8 cellular contexts compared by ENCODE assay signal in genomic region chr1:155044812-155045690, GRCh38. TPM values are rescaled to one million over a fixed set of nuclear protein-coding genes. Genes with fewer than 3 reads are reported as not detected.
DNase-seq lines count a peak whose midpoint lies in the region; ATAC-seq, FAIRE-seq and TF ChIP-seq lines count a peak whose summit lies in the region.

No MANE protein-coding gene starts in this region.

- intact Hi-C loops in endothelial cell of umbilical vein (cut with micrococcal nuclease): loop anchor here (1.0 to 2.0 kb wide), 4 partner anchors 16 to 122 kb away; partner anchors contain the start of gene ZBTB7B

- H3K27me3 Mint-ChIP-seq in activated CD8-positive, alpha-beta T cell treated with anti-CD3 and anti-CD28 coated beads, Interleukin-2, amount 10 ng/mL, durations not matched to agents 7 days and 5 days (ENCODE audit: low read depth): peaks cover 6% of the 10 kb centered on the region

- peak overlapping the region; percentile 82 for H2AFZ ChIP-seq in endothelial cell of umbilical vein (ENCODE audit: low read depth, low read length)

- no peak overlapping the region for H3K4me3 Mint-ChIP-seq in activated CD8-positive, alpha-beta T cell treated with anti-CD3 and anti-CD28 coated beads, Interleukin-2, amount 10 ng/mL, durations not matched to agents 7 days and 5 days

- H3K9me3 ChIP-seq in endothelial cell of umbilical vein (replicated peaks; ENCODE audit: control insufficient read depth, insufficient read depth, low read length): no peaks in the 10 kb centered on the region

- ATAC-seq in activated CD8-positive, alpha-beta T cell treated with anti-CD3 and anti-CD28 coated beads, Interleukin-2, amount 10 ng/mL, durations not matched to agents 7 days and 5 days: peak; percentile 96
- ATAC-seq in HG03108 (IDR thresholded peaks at IDR 0.05; ENCODE audit: unreplicated experiment): no peak

- DNase-seq in C1 segment of cervical spinal cord (lab: John Stamatoyannopoulos, UW) (peak in 10 of 14 donors; percentile 14 to 72 (median 43)), H54 (ENCODE audit: insufficient read length, low spot score) (peak; percentile 90), NCI-H774 (lab: John Stamatoyannopoulos, UW) (peak; percentile 70), endothelial cell of umbilical vein (ENCODE audit: low read depth, low spot score) (peak; percentile 79), midbrain (lab: John Stamatoyannopoulos, UW) (peak; percentile 79), superior temporal gyrus (ENCODE audit: extremely low spot score) (peak; percentile 88)
- DNase-seq in activated CD8-positive, alpha-beta T cell treated with anti-CD3 and anti-CD28 coated beads, Interleukin-2, amount 10 ng/mL, durations not matched to agents 7 days and 5 days: peak; percentile 81

- peak overlapping the region; percentile 47 for H3K27ac Mint-ChIP-seq in activated CD8-positive, alpha-beta T cell treated with anti-CD3 and anti-CD28 coated beads, Interleukin-2, amount 10 ng/mL, durations not matched to agents 7 days and 5 days

- no TSS peak for BruUV-seq in endothelial cell of umbilical vein (replicated peaks; lab: Mats Ljungman, UMichigan)

- FAIRE-seq in H54 (lab: Jason Lieb, UNC) (no peak), endothelial cell of umbilical vein (lab: Jason Lieb, UNC) (peak; percentile 98)

- H3K9ac ChIP-seq in endothelial cell of umbilical vein (replicated peaks; ENCODE audit: extremely low read depth, insufficient read depth, low read length): no peak overlapping the region

- H3K9me1 ChIP-seq in endothelial cell of umbilical vein (replicated peaks; ENCODE audit: control insufficient read depth, extremely low read depth, insufficient read depth, low read length): no peaks in the 10 kb centered on the region

- H3K27me3 ChIP-seq in endothelial cell of umbilical vein (ENCODE audit: control insufficient read depth in 2 of 2, insufficient read depth in 2 of 2, low read length in 2 of 2): no peaks in the 10 kb centered on the region

- no peak overlapping the region for H3K4me2 ChIP-seq in endothelial cell of umbilical vein (ENCODE audit: insufficient read depth, low read length)

- dilution Hi-C loops in endothelial cell of umbilical vein (cut with MboI; ENCODE audit: extremely low pct_ligation_motif_present, low sequenced_read_pairs): no loop called here

- CTCF ChIA-PET in activated CD8-positive, alpha-beta T cell treated with anti-CD3 and anti-CD28 coated beads, Interleukin-2, amount 10 ng/mL, durations not matched to agents 7 days and 5 days (lab: Charles Lee): interaction anchor here (0.9 to 12.9 kb wide), 18 partner anchors 11 to 926 kb away, joined by 3 to 205 read pairs (median 6); partner anchors contain the start of genes ADAM15, DCST1, DCST2 and EFNA4
- CTCF ChIA-PET in endothelial cell of umbilical vein (lab: Charles Lee): interaction anchor here (0.5 to 4.5 kb wide), 32 partner anchors 9 to 128 kb away, joined by 3 to 67 read pairs (median 4); partner anchors contain the start of genes DCST1, DCST2, EFNA3 and EFNA4

- H4K20me1 ChIP-seq in endothelial cell of umbilical vein (replicated peaks; ENCODE audit: control insufficient read depth, extremely low read depth, insufficient read depth, low read length): no peaks in the 10 kb centered on the region

- TF ChIP-seq POLR2A in H54 (IDR thresholded peaks at IDR 0.05; ENCODE audit: low read depth, low read length): no peak
- no peak for TF ChIP-seq POLR2A in endothelial cell of umbilical vein (IDR thresholded peaks at IDR 0.05; ENCODE audit: low read depth, low read length)

- H3K36me3 ChIP-seq in endothelial cell of umbilical vein (ENCODE audit: control insufficient read depth in 2 of 2, extremely low read depth in 1 of 2, insufficient read depth in 2 of 2, low read length in 2 of 2): no peaks in the 10 kb centered on the region

- peak; percentile 79 to 89 for TF ChIP-seq CTCF in endothelial cell of umbilical vein (IDR thresholded peaks at IDR 0.05; ENCODE audit: extremely low read depth in 1 of 2, insufficient read depth in 1 of 2, low read depth in 1 of 2, low read length in 2 of 2)

- POLR2A ChIA-PET in activated CD8-positive, alpha-beta T cell treated with anti-CD3 and anti-CD28 coated beads, Interleukin-2, amount 10 ng/mL, durations not matched to agents 7 days and 5 days (lab: Charles Lee): interaction anchor here (0.9 kb wide), 1 partner anchor 17 kb away, joined by 3 read pairs; no protein-coding TSS in a partner anchor
- POLR2A ChIA-PET in endothelial cell of umbilical vein (lab: Charles Lee): interaction anchor here (0.6 kb wide), 1 partner anchor 485 kb away, joined by 3 read pairs; no protein-coding TSS in a partner anchor

- H3K36me3 Mint-ChIP-seq in activated CD8-positive, alpha-beta T cell treated with anti-CD3 and anti-CD28 coated beads, Interleukin-2, amount 10 ng/mL, durations not matched to agents 7 days and 5 days (ENCODE audit: low read depth): no peaks in the 10 kb centered on the region

- H3K27ac ChIP-seq in endothelial cell of umbilical vein (ENCODE audit: insufficient read depth, low read depth, low read length): no peak overlapping the region

- no peak overlapping the region for H3K4me3 ChIP-seq in endothelial cell of umbilical vein (replicated peaks in 1 of 3; ENCODE audit: insufficient read depth in 1 of 3, low read depth in 1 of 3, low read length in 3 of 3)

- no peaks in the 10 kb centered on the region for H3K79me2 ChIP-seq in endothelial cell of umbilical vein (ENCODE audit: control insufficient read depth, insufficient read depth, low read length)

- no peaks in the 10 kb centered on the region for H3K9me3 Mint-ChIP-seq in activated CD8-positive, alpha-beta T cell treated with anti-CD3 and anti-CD28 coated beads, Interleukin-2, amount 10 ng/mL, durations not matched to agents 7 days and 5 days (ENCODE audit: insufficient read depth)

- peaks cover 18% of the 10 kb centered on the region for H3K4me1 Mint-ChIP-seq in activated CD8-positive, alpha-beta T cell treated with anti-CD3 and anti-CD28 coated beads, Interleukin-2, amount 10 ng/mL, durations not matched to agents 7 days and 5 days (ENCODE audit: low read depth)

- peaks cover 18% of the 10 kb centered on the region for H3K4me1 ChIP-seq in endothelial cell of umbilical vein (ENCODE audit: control insufficient read depth, extremely low read depth, insufficient read depth, low read length)

RNA-seq across cellular contexts. Expression of gene ADAM15, which starts 6.1 kb away (rescaled TPM):
- total RNA-seq in activated CD8-positive, alpha-beta T cell treated with anti-CD3 and anti-CD28 coated beads, Interleukin-2, amount 10 ng/mL, durations not matched to agents 7 days and 5 days: 10 to 100 TPM; 29.7 to 29.8 TPM
- total RNA-seq in endothelial cell of umbilical vein: 268 and 299 TPM in 2 replicates
- 295 and 397 TPM in 2 replicates for polyA plus RNA-seq in endothelial cell of umbilical vein
- polyA plus RNA-seq in endothelial cell of umbilical vein (2011; cell fraction: cytosol; rRNA removed): 175 and 217 TPM in 2 replicates
- 279 and 369 TPM in 2 replicates for polyA plus RNA-seq in endothelial cell of umbilical vein (2011; cell fraction: nucleus; rRNA removed)
- polyA plus RNA-seq in endothelial cell of umbilical vein (2012): 163 and 171 TPM in 2 replicates
- polyA minus RNA-seq in endothelial cell of umbilical vein: 240 and 273 TPM in 2 replicates
- 215 TPM for polyA minus RNA-seq in endothelial cell of umbilical vein (2011; cell fraction: cytosol; rRNA and poly(A)+ RNA removed)
- polyA minus RNA-seq in endothelial cell of umbilical vein (2011; cell fraction: nucleus; rRNA and poly(A)+ RNA removed): 94.3 and 106 TPM in 2 replicates

RNA-seq across cellular contexts. Expression of gene DCST1, which starts 11.4 kb away (rescaled TPM):
- total RNA-seq in activated CD8-positive, alpha-beta T cell treated with anti-CD3 and anti-CD28 coated beads, Interleukin-2, amount 10 ng/mL, durations not matched to agents 7 days and 5 days: not detected
- not detected in 2 replicates for total RNA-seq in endothelial cell of umbilical vein
- polyA plus RNA-seq in endothelial cell of umbilical vein: not detected in 2 replicates
- polyA plus RNA-seq in endothelial cell of umbilical vein (2011; cell fraction: cytosol; rRNA removed): not detected in 2 replicates
- not detected in 2 replicates for polyA plus RNA-seq in endothelial cell of umbilical vein (2011; cell fraction: nucleus; rRNA removed)
- not detected in 2 replicates for polyA plus RNA-seq in endothelial cell of umbilical vein (2012)
- not detected in 2 replicates for polyA minus RNA-seq in endothelial cell of umbilical vein
- not detected for polyA minus RNA-seq in endothelial cell of umbilical vein (2011; cell fraction: cytosol; rRNA and poly(A)+ RNA removed)
- not detected in 2 replicates for polyA minus RNA-seq in endothelial cell of umbilical vein (2011; cell fraction: nucleus; rRNA and poly(A)+ RNA removed)

RNA-seq across cellular contexts. Expression of gene DCST2, which starts 11.5 kb away (rescaled TPM):
- under 1 TPM; 0.24 to 0.37 TPM for total RNA-seq in activated CD8-positive, alpha-beta T cell treated with anti-CD3 and anti-CD28 coated beads, Interleukin-2, amount 10 ng/mL, durations not matched to agents 7 days and 5 days
- 0.23 and 0.51 TPM in 2 replicates for total RNA-seq in endothelial cell of umbilical vein
- polyA plus RNA-seq in endothelial cell of umbilical vein: 0.29 and 0.73 TPM in 2 replicates
- polyA plus RNA-seq in endothelial cell of umbilical vein (2011; cell fraction: cytosol; rRNA removed): 0.07 TPM in 1 of 2 replicates, not detected in the other
- polyA plus RNA-seq in endothelial cell of umbilical vein (2011; cell fraction: nucleus; rRNA removed): 2.6 and 3.1 TPM in 2 replicates
- 0.40 TPM in 1 of 2 replicates, not detected in the other for polyA plus RNA-seq in endothelial cell of umbilical vein (2012)
- 0.36 and 0.63 TPM in 2 replicates for polyA minus RNA-seq in endothelial cell of umbilical vein
- 1.3 TPM for polyA minus RNA-seq in endothelial cell of umbilical vein (2011; cell fraction: cytosol; rRNA and poly(A)+ RNA removed)
- 0.19 TPM in 1 of 2 replicates, not detected in the other for polyA minus RNA-seq in endothelial cell of umbilical vein (2011; cell fraction: nucleus; rRNA and poly(A)+ RNA removed)

RNA-seq across cellular contexts. Expression of gene EFNA4, which starts 18.5 kb away (rescaled TPM):
- 1 to 10 TPM; 7.8 to 9.7 TPM for total RNA-seq in activated CD8-positive, alpha-beta T cell treated with anti-CD3 and anti-CD28 coated beads, Interleukin-2, amount 10 ng/mL, durations not matched to agents 7 days and 5 days
- total RNA-seq in endothelial cell of umbilical vein: 16.5 and 17.5 TPM in 2 replicates
- 25.2 and 28.0 TPM in 2 replicates for polyA plus RNA-seq in endothelial cell of umbilical vein
- 23.2 and 26.4 TPM in 2 replicates for polyA plus RNA-seq in endothelial cell of umbilical vein (2011; cell fraction: cytosol; rRNA removed)
- 13.1 and 13.8 TPM in 2 replicates for polyA plus RNA-seq in endothelial cell of umbilical vein (2011; cell fraction: nucleus; rRNA removed)
- 17.4 and 19.5 TPM in 2 replicates for polyA plus RNA-seq in endothelial cell of umbilical vein (2012)
- 15.3 and 15.7 TPM in 2 replicates for polyA minus RNA-seq in endothelial cell of umbilical vein
- 5.7 TPM for polyA minus RNA-seq in endothelial cell of umbilical vein (2011; cell fraction: cytosol; rRNA and poly(A)+ RNA removed)
- polyA minus RNA-seq in endothelial cell of umbilical vein (2011; cell fraction: nucleus; rRNA and poly(A)+ RNA removed): 4.5 and 7.1 TPM in 2 replicates

RNA-seq across cellular contexts. Expression of gene EFNA3, which starts 33.6 kb away (rescaled TPM):
- total RNA-seq in activated CD8-positive, alpha-beta T cell treated with anti-CD3 and anti-CD28 coated beads, Interleukin-2, amount 10 ng/mL, durations not matched to agents 7 days and 5 days: 1 to 10 TPM; 3.8 to 5.5 TPM
- total RNA-seq in endothelial cell of umbilical vein: 2.2 TPM in 2 replicates
- polyA plus RNA-seq in endothelial cell of umbilical vein: 2.5 and 4.2 TPM in 2 replicates
- polyA plus RNA-seq in endothelial cell of umbilical vein (2011; cell fraction: cytosol; rRNA removed): 2.0 and 3.0 TPM in 2 replicates
- polyA plus RNA-seq in endothelial cell of umbilical vein (2011; cell fraction: nucleus; rRNA removed): 1.1 and 2.3 TPM in 2 replicates
- polyA plus RNA-seq in endothelial cell of umbilical vein (2012): 1.5 and 2.3 TPM in 2 replicates
- polyA minus RNA-seq in endothelial cell of umbilical vein: 1.2 and 1.6 TPM in 2 replicates
- polyA minus RNA-seq in endothelial cell of umbilical vein (2011; cell fraction: cytosol; rRNA and poly(A)+ RNA removed): 4.2 TPM
- 0.24 and 0.77 TPM in 2 replicates for polyA minus RNA-seq in endothelial cell of umbilical vein (2011; cell fraction: nucleus; rRNA and poly(A)+ RNA removed)
